ENCODE assay signal across 2 cellular contexts in the genomic region with DNA sequence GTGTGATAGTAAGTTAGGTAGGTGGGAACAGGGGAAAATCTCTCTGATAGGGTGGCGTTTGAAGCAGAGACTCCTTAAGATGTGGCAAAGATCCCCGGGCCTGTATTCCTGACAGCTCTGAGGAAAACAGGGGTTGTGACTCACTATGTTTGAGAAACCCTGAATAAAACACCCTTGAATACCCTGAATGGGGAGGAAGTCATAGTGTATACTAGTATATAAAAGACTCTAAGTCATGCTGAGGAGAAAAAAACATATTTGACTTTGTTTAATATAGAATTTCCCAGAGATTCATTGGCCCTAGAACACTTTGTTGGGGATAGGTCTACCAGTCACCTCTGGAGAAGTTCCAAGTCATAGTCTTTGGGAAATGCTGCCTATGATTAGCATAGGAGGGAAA.
A peak's percentile ranks its signal among the peaks of the same experiment; 100 is the strongest.
TF ChIP-seq lines count a peak whose summit lies in the region.

No MANE protein-coding gene starts in this region.

TF ChIP-seq in SK-N-SH, 30 proteins besides CTCF, POLR2A, EP300 and RAD21 (continued from another document):
- TF ChIP-seq, protein P1, sequence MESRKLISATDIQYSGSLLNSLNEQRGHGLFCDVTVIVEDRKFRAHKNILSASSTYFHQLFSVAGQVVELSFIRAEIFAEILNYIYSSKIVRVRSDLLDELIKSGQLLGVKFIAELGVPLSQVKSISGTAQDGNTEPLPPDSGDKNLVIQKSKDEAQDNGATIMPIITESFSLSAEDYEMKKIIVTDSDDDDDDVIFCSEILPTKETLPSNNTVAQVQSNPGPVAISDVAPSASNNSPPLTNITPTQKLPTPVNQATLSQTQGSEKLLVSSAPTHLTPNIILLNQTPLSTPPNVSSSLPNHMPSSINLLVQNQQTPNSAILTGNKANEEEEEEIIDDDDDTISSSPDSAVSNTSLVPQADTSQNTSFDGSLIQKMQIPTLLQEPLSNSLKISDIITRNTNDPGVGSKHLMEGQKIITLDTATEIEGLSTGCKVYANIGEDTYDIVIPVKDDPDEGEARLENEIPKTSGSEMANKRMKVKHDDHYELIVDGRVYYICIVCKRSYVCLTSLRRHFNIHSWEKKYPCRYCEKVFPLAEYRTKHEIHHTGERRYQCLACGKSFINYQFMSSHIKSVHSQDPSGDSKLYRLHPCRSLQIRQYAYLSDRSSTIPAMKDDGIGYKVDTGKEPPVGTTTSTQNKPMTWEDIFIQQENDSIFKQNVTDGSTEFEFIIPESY (IDR thresholded peaks at IDR 0.05; ENCODE audit: borderline replicate concordance, low read depth) = no peak
- TF ChIP-seq MEF2A (IDR thresholded peaks at IDR 0.05; ENCODE audit: borderline replicate concordance, low read depth) (no peak), FOSL2 (IDR thresholded peaks at IDR 0.05; ENCODE audit: borderline replicate concordance, low read depth) (0 out of 2 replicates have a peak, but pooled peaks have one; percentile 14)

TF ChIP-seq in SK-N-SH treated with all-trans-retinoic acid at 6 μM for 48 hours, 23 proteins besides CTCF, POLR2A, EP300 and RAD21 (continued from another document):
- TF ChIP-seq, protein P2, sequence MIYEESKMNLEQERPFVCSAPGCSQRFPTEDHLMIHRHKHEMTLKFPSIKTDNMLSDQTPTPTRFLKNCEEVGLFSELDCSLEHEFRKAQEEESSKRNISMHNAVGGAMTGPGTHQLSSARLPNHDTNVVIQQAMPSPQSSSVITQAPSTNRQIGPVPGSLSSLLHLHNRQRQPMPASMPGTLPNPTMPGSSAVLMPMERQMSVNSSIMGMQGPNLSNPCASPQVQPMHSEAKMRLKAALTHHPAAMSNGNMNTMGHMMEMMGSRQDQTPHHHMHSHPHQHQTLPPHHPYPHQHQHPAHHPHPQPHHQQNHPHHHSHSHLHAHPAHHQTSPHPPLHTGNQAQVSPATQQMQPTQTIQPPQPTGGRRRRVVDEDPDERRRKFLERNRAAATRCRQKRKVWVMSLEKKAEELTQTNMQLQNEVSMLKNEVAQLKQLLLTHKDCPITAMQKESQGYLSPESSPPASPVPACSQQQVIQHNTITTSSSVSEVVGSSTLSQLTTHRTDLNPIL (CRISPR knock-in tag; IDR thresholded peaks at IDR 0.05; ENCODE audit: low read depth) = no peak
- TF ChIP-seq ZNF8 (CRISPR knock-in tag; IDR thresholded peaks at IDR 0.05) (no peak), RARB (CRISPR knock-in tag; IDR thresholded peaks at IDR 0.05) (no peak), SNAI2 (CRISPR knock-in tag; IDR thresholded peaks at IDR 0.05) (no peak), ZNF70 (CRISPR knock-in tag; IDR thresholded peaks at IDR 0.05) (no peak)
